ENCODE assay signal across 8 cellular contexts in the genomic region with DNA sequence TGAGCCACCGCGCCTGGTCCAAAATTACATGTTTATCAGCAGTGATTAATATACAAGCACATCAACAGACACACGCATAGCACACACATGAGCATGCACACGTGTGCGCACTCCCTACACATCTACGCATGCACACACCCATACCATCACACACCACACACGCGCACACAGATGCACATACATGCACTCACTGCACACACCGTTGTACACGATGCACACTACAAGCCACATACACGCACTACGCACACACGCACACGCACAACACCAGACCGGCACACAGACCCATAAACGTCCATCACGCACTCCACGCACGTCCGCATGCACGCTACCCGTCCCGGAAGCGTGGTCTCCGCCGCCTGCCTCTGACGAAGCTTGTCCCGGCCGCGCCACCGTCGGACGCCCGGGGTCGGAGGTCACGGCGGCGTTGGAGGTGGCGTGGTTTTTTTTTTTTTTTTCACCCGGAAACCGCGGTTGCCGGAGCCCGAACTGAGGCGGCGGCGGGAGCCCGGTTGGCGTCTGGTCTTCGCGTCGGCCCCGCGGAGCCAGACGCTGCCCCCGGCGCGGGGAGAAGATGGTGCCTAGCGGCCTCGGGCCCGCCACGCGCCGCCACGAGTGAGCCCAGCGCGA. TPM values are rescaled to one million over a fixed set of nuclear protein-coding genes. Genes with fewer than 3 reads are reported as not detected.
DNase-seq lines count a peak whose midpoint lies in the region; ATAC-seq, FAIRE-seq and TF ChIP-seq lines count a peak whose summit lies in the region.

A gene with protein sequence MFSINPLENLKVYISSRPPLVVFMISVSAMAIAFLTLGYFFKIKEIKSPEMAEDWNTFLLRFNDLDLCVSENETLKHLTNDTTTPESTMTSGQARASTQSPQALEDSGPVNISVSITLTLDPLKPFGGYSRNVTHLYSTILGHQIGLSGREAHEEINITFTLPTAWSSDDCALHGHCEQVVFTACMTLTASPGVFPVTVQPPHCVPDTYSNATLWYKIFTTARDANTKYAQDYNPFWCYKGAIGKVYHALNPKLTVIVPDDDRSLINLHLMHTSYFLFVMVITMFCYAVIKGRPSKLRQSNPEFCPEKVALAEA (plus strand): TSS at position 457 of the 627 bp plus-strand sequence. CDS start 20,641 bp downstream, outside the sequence.

- no peaks in the 10 kb centered on the region for H4K20me1 ChIP-seq in OCI-LY1 (ENCODE audit: insufficient read depth, low read length)
- H4K20me1 ChIP-seq in endothelial cell of umbilical vein (replicated peaks; ENCODE audit: control insufficient read depth, extremely low read depth, insufficient read depth, low read length): no peaks in the 10 kb centered on the region

- H3K36me3 ChIP-seq in HUES6 (ENCODE audit: control insufficient read depth, insufficient read depth, low read length): no peaks in the 10 kb centered on the region
- peaks cover 21% of the 10 kb centered on the region for H3K36me3 ChIP-seq in OCI-LY1 (ENCODE audit: insufficient read depth, low read length)
- no peaks in the 10 kb centered on the region for H3K36me3 ChIP-seq in endothelial cell of umbilical vein (ENCODE audit: control insufficient read depth in 2 of 2, extremely low read depth in 1 of 2, insufficient read depth in 2 of 2, low read length in 2 of 2)

- peak within 1 kb of the TSS; percentile 100 for H3K4me3 Mint-ChIP-seq in Calu3 (ENCODE audit: low read depth, unreplicated experiment)

- H3K79me2 ChIP-seq in OCI-LY1 (ENCODE audit: insufficient read depth, low read length) (peaks cover 44% of the 10 kb centered on the region), endothelial cell of umbilical vein (ENCODE audit: control insufficient read depth, insufficient read depth, low read length) (peaks cover 38% of the 10 kb centered on the region)

- no peak for TF ChIP-seq CTCF in Calu3 (IDR thresholded peaks at IDR 0.05; ENCODE audit: unreplicated experiment)
- TF ChIP-seq CTCF in OCI-LY1 (IDR thresholded peaks at IDR 0.05; ENCODE audit: low read length): no peak
- TF ChIP-seq CTCF in endothelial cell of umbilical vein (IDR thresholded peaks at IDR 0.05; ENCODE audit: extremely low read depth in 1 of 2, insufficient read depth in 1 of 2, low read depth in 1 of 2, low read length in 2 of 2): no peak

- H3K36me3 Mint-ChIP-seq in Calu3 (ENCODE audit: insufficient read depth, unreplicated experiment): peaks cover 18% of the 10 kb centered on the region

- CTCF ChIA-PET in Calu3 (lab: Charles Lee) (interaction anchor here (0.6 kb wide), 1 partner anchor 33 kb away, joined by 7 read pairs; no protein-coding TSS in a partner anchor), endothelial cell of umbilical vein (lab: Charles Lee) (interaction anchor here (0.7 kb wide), 1 partner anchor 31 kb away, joined by 4 read pairs; no protein-coding TSS in a partner anchor)

- FAIRE-seq in endothelial cell of umbilical vein (lab: Jason Lieb, UNC): peak; percentile 98

- no TSS peak for BruUV-seq in Calu3 (replicated peaks; lab: Mats Ljungman, UMichigan)
- no TSS peak for BruUV-seq in endothelial cell of umbilical vein (replicated peaks; lab: Mats Ljungman, UMichigan)

- H3K4me3 ChIP-seq in HUES6 (ENCODE audit: low read depth, low read length): peak within 1 kb of the TSS; percentile 87
- peak within 1 kb of the TSS; percentile 97 for H3K4me3 ChIP-seq in OCI-LY1 (ENCODE audit: low read depth, low read length, poor library complexity, severe bottlenecking)
- peak within 1 kb of the TSS; percentile 76 to 95 (median 86) for H3K4me3 ChIP-seq in endothelial cell of umbilical vein (replicated peaks in 1 of 3; ENCODE audit: insufficient read depth in 1 of 3, low read depth in 1 of 3, low read length in 3 of 3)

- H3K27ac Mint-ChIP-seq in Calu3 (ENCODE audit: unreplicated experiment): peak within 1 kb of the TSS; percentile 96

- H3K4me2 ChIP-seq in OCI-LY1 (ENCODE audit: low read length) (peak within 1 kb of the TSS; percentile 86), endothelial cell of umbilical vein (ENCODE audit: insufficient read depth, low read length) (peak within 1 kb of the TSS; percentile 95)

- no peaks in the 10 kb centered on the region for H3K9me1 ChIP-seq in endothelial cell of umbilical vein (replicated peaks; ENCODE audit: control insufficient read depth, extremely low read depth, insufficient read depth, low read length)

- H3K9me2 ChIP-seq in OCI-LY1 (ENCODE audit: low read depth, low read length): no peaks in the 10 kb centered on the region

- DNase-seq in Calu3 (peak; percentile 85), activated T-cell treated with anti-CD3 and anti-CD28 coated beads for 24 hours (ENCODE audit: low read depth) (peak; percentile 88), endothelial cell of umbilical vein (ENCODE audit: low read depth, low spot score) (peak; percentile 83), middle frontal gyrus (ENCODE audit: extremely low spot score, low spot score) (peak; percentile 78)
- DNase-seq in stimulated activated CD8-positive, alpha-beta memory T cell treated with anti-CD3 and anti-CD28 coated beads, Interleukin-2, amount 100 ng/mL, for 1 hour (ENCODE audit: low read depth in 2 of 2): peak; percentile 80 to 81

- H3K9me3 Mint-ChIP-seq in Calu3 (ENCODE audit: low read depth, unreplicated experiment): no peaks in the 10 kb centered on the region

- peak within 1 kb of the TSS; percentile 37; the same call in 1 of the 2 replicates for H3K27ac ChIP-seq in HUES6 (ENCODE audit: low read depth, low read length)
- peak within 1 kb of the TSS; percentile 84 for H3K27ac ChIP-seq in OCI-LY1 (ENCODE audit: low read depth, low read length, poor library complexity, severe bottlenecking)
- H3K27ac ChIP-seq in endothelial cell of umbilical vein (ENCODE audit: insufficient read depth, low read depth, low read length): peak within 1 kb of the TSS; percentile 80

- H3K9me3 ChIP-seq in HUES6 (ENCODE audit: control insufficient read depth, insufficient read depth, low read depth, low read length) (no peaks in the 10 kb centered on the region), OCI-LY1 (ENCODE audit: low read length) (no peaks in the 10 kb centered on the region), endothelial cell of umbilical vein (replicated peaks; ENCODE audit: control insufficient read depth, insufficient read depth, low read length) (no peaks in the 10 kb centered on the region)

- intact Hi-C loops in Calu3 (cut with micrococcal nuclease; ENCODE audit: unreplicated experiment): no loop called here
- intact Hi-C loops in endothelial cell of umbilical vein (cut with micrococcal nuclease): loop anchor here (1.0 to 10.0 kb wide), 4 partner anchors 31 to 364 kb away; partner anchors contain the start of genes SBDS and TYW1

- H3K27me3 ChIP-seq in HUES6 (ENCODE audit: control insufficient read depth, insufficient read depth, low read length) (no peaks in the 10 kb centered on the region), OCI-LY1 (ENCODE audit: insufficient read depth, low read length) (no peaks in the 10 kb centered on the region), endothelial cell of umbilical vein (ENCODE audit: control insufficient read depth in 2 of 2, insufficient read depth in 2 of 2, low read length in 2 of 2) (no peaks in the 10 kb centered on the region)

- H3F3A ChIP-seq in OCI-LY1 (ENCODE audit: insufficient read depth, low read length): no peaks in the 10 kb centered on the region

- H3K4me1 ChIP-seq in HUES6 (ENCODE audit: control insufficient read depth, insufficient read depth, low read length) (peaks cover 7% of the 10 kb centered on the region; the same call in 1 of the 2 replicates), OCI-LY1 (ENCODE audit: insufficient read depth, low read length, severe bottlenecking) (peaks cover 23% of the 10 kb centered on the region), endothelial cell of umbilical vein (ENCODE audit: control insufficient read depth, extremely low read depth, insufficient read depth, low read length) (peaks cover 5% of the 10 kb centered on the region)

- POLR2A ChIA-PET in endothelial cell of umbilical vein (lab: Charles Lee): interaction anchor here (0.5 to 0.7 kb wide), 2 partner anchors 25 to 33 kb away, joined by 3 read pairs; no protein-coding TSS in a partner anchor

- peak; percentile 61 for TF ChIP-seq POLR2A in endothelial cell of umbilical vein (IDR thresholded peaks at IDR 0.05; ENCODE audit: low read depth, low read length)

- peak within 1 kb of the TSS; percentile 83 for H3K9ac ChIP-seq in HUES6 (ENCODE audit: low read length)
- H3K9ac ChIP-seq in OCI-LY1 (ENCODE audit: low read length): peak within 1 kb of the TSS; percentile 96
- H3K9ac ChIP-seq in endothelial cell of umbilical vein (replicated peaks; ENCODE audit: extremely low read depth, insufficient read depth, low read length): peak within 1 kb of the TSS; percentile 90

- dilution Hi-C loops in endothelial cell of umbilical vein (cut with MboI; ENCODE audit: extremely low pct_ligation_motif_present, low sequenced_read_pairs): no loop called here

- peak; percentile 81 for ATAC-seq in GM21390 (IDR thresholded peaks at IDR 0.05; ENCODE audit: unreplicated experiment)

- peaks cover 7% of the 10 kb centered on the region for H3K4me1 Mint-ChIP-seq in Calu3 (ENCODE audit: low read depth, unreplicated experiment)

- no peaks in the 10 kb centered on the region for H3K27me3 Mint-ChIP-seq in Calu3 (ENCODE audit: unreplicated experiment)

- H2AFZ ChIP-seq in OCI-LY1 (ENCODE audit: low read length) (no peak within 1 kb of the TSS), endothelial cell of umbilical vein (ENCODE audit: low read depth, low read length) (peak within 1 kb of the TSS; percentile 18)

TF ChIP-seq in endothelial cell of umbilical vein, 7 proteins besides CTCF, POLR2A, EP300 and RAD21:
- TF ChIP-seq MYC (IDR thresholded peaks at IDR 0.05; ENCODE audit: low read depth, low read length) (peak; percentile 98), JUN (IDR thresholded peaks at IDR 0.05; ENCODE audit: borderline replicate concordance, insufficient read depth, insufficient read length, low read depth) (no peak), POLR2AphosphoS5 (IDR thresholded peaks at IDR 0.05; ENCODE audit: insufficient read depth, low read depth, low read length) (peak; percentile 84), FOS (IDR thresholded peaks at IDR 0.05; ENCODE audit: borderline replicate concordance, insufficient read depth, low read length) (no peak), MAX (IDR thresholded peaks at IDR 0.05; ENCODE audit: insufficient read depth, insufficient read length) (peak; percentile 78)

RNA-seq across cellular contexts. Expression of the gene that starts here (rescaled TPM):
- total RNA-seq in Calu3 (2022): 70.5 and 72.5 TPM in 2 replicates
- 97.6 and 107 TPM in 2 replicates for total RNA-seq in endothelial cell of umbilical vein
- 220 and 301 TPM in 2 replicates for polyA plus RNA-seq in endothelial cell of umbilical vein
- polyA plus RNA-seq in endothelial cell of umbilical vein (2011; cell fraction: cytosol; rRNA removed): 219 and 226 TPM in 2 replicates
- 149 TPM in 2 replicates for polyA plus RNA-seq in endothelial cell of umbilical vein (2011; cell fraction: nucleus; rRNA removed)
- polyA plus RNA-seq in endothelial cell of umbilical vein (2012): 59.6 and 79.1 TPM in 2 replicates
- polyA minus RNA-seq in endothelial cell of umbilical vein: 300 and 326 TPM in 2 replicates
- polyA minus RNA-seq in endothelial cell of umbilical vein (2011; cell fraction: cytosol; rRNA and poly(A)+ RNA removed): 72.5 TPM
- 62.2 and 69.8 TPM in 2 replicates for polyA minus RNA-seq in endothelial cell of umbilical vein (2011; cell fraction: nucleus; rRNA and poly(A)+ RNA removed)

Comparison
In these comparisons a context has a peak if more than half of its experiments do, and no peak if none do; other contexts are left out.
1. Peak in every context shown above with its lines: DNase-seq, ATAC-seq, H3K4me3 ChIP-seq and H3K27ac ChIP-seq.